11 cellular contexts compared by ENCODE assay signal in the genomic region with DNA sequence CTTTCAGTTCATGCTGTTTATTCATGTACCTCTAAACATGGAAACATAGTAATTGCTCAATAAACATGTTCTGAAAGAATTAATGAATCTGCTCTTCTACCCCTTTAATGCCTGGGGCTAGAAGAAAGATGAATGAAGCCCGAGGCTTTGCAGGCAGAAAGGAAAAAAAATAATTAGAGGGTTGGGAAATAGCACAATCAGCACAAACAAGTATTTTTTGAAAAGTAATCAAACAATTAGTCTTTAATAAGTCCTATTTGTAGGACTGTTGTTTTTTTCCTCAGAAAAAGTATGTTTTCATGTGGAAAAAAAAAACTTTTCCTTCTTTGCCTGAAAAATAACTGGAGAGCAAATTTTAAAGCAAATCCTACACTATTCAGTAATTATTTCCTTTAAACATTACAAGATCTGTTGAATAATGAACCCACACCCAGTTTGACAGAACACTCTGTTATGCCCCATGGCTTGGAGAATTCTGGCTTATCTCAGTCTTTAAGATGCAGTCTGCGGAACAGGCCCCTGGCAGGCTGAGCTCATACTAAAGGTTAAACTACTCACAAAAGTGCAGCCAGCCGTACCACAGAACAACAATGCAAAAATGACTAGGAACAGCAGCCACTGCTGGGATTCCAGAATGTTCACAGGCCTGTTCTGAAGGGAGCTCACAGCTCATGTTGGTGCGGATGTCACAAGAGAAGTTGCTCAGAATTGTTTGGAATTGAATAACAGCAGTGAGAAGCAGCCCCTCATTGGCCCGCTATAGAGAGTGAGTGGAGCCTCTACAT.
DNase-seq lines count a peak whose midpoint lies in the region; ATAC-seq and TF ChIP-seq lines count a peak whose summit lies in the region.
"Had no signal": no experiment of that assay in that cellular context is flagged by ENCODE, and none has a peak within 500 bp of the region (broad histone marks: within the 10 kb centered on the region; RNA-seq: fewer than 3 reads in every experiment).

No MANE protein-coding gene starts in this region.

- peak overlapping the region in 1 of 2 donors; percentile 54 for H3K27ac Mint-ChIP-seq in stimulated activated naive CD8-positive, alpha-beta T cell treated with anti-CD3 and anti-CD28 coated beads, Interleukin-15, amount 100 ng/mL, for 72 hours
- H3K27ac Mint-ChIP-seq: naive B cell had no signal

- no peaks in the 10 kb centered on the region for H4K20me1 ChIP-seq in smooth muscle cell (ENCODE audit: low read depth)

- no peaks in the 10 kb centered on the region for H3K79me2 ChIP-seq in smooth muscle cell (ENCODE audit: low read depth)

- H3K9ac ChIP-seq in smooth muscle cell (ENCODE audit: low read depth) = no peak overlapping the region

- TF ChIP-seq CTCF in esophagus squamous epithelium (IDR thresholded peaks at IDR 0.05) (no peak), smooth muscle cell (IDR thresholded peaks at IDR 0.05; ENCODE audit: borderline replicate concordance, insufficient read depth, poor library complexity, severe bottlenecking) (no peak)

- no peaks in the 10 kb centered on the region for H3K27me3 Mint-ChIP-seq in stimulated activated naive CD8-positive, alpha-beta T cell treated with anti-CD3 and anti-CD28 coated beads, Interleukin-15, amount 100 ng/mL, for 72 hours
- H3K27me3 Mint-ChIP-seq: naive B cell had no signal

- TF ChIP-seq POLR2A in esophagus squamous epithelium (IDR thresholded peaks at IDR 0.05) = no peak

- peak overlapping the region; percentile 55 for H2AFZ ChIP-seq in smooth muscle cell (ENCODE audit: low read depth)

- no peaks in the 10 kb centered on the region for H3K9me3 Mint-ChIP-seq in stimulated activated naive CD8-positive, alpha-beta T cell treated with anti-CD3 and anti-CD28 coated beads, Interleukin-15, amount 100 ng/mL, for 72 hours

- H3K27me3 ChIP-seq in esophagus squamous epithelium = no peaks in the 10 kb centered on the region
- H3K27me3 ChIP-seq in smooth muscle cell (ENCODE audit: low read depth) = no peaks in the 10 kb centered on the region
- H3K27me3 ChIP-seq: upper lobe of right lung had no signal

- H3K4me3 Mint-ChIP-seq in stimulated activated naive CD8-positive, alpha-beta T cell treated with anti-CD3 and anti-CD28 coated beads, Interleukin-15, amount 100 ng/mL, for 72 hours = no peak overlapping the region
- H3K4me3 Mint-ChIP-seq: naive B cell had no signal

- WGBS in esophagus squamous epithelium, 2 donors = 43 to 49% methylated on average over 4 to 5 of the region's 5 CpGs
- WGBS in smooth muscle cell (ENCODE audit: low lambda C conversion rate) = 69% methylated on average over 5 of the region's 5 CpGs

- intact Hi-C loops in esophagus squamous epithelium (cut with DNase I) = no loop called here

- DNase-seq in HK-2 (ENCODE audit: unreplicated experiment) (peak; percentile 19), esophagus squamous epithelium (lab: John Stamatoyannopoulos, UW) (no peak), left kidney (ENCODE audit: low read depth, low spot score) (peak; percentile 62), smooth muscle cell (lab: John Stamatoyannopoulos, UW; ENCODE audit: unreplicated experiment) (no peak), OCI-M2 (lab: John Stamatoyannopoulos, UW; ENCODE audit: unreplicated experiment) (no peak), COLO829 (ENCODE audit: low spot score) (no peak)
- DNase-seq in stimulated activated naive CD8-positive, alpha-beta T cell treated with anti-CD3 and anti-CD28 coated beads, Interleukin-15, amount 100 ng/mL, for 72 hours = no peak
- DNase-seq: activated naive CD4-positive, alpha-beta T cell; naive B cell; upper lobe of right lung had no signal

- no peaks in the 10 kb centered on the region for H3K36me3 ChIP-seq in esophagus squamous epithelium
- no peaks in the 10 kb centered on the region for H3K36me3 ChIP-seq in smooth muscle cell (ENCODE audit: low read depth)
- H3K36me3 ChIP-seq: upper lobe of right lung had no signal

- H3K4me1 Mint-ChIP-seq in stimulated activated naive CD8-positive, alpha-beta T cell treated with anti-CD3 and anti-CD28 coated beads, Interleukin-15, amount 100 ng/mL, for 72 hours = no peaks in the 10 kb centered on the region
- H3K4me1 Mint-ChIP-seq: naive B cell had no signal

- no peaks in the 10 kb centered on the region for H3K9me3 ChIP-seq in esophagus squamous epithelium
- H3K9me3 ChIP-seq in smooth muscle cell (replicated peaks; ENCODE audit: low read depth) = no peaks in the 10 kb centered on the region
- H3K9me3 ChIP-seq: upper lobe of right lung had no signal

- H3K4me3 ChIP-seq in esophagus squamous epithelium (no peak overlapping the region), smooth muscle cell (no peak overlapping the region)
- H3K4me3 ChIP-seq: upper lobe of right lung had no signal

- no peak for ATAC-seq in activated CD4-positive, CD25-positive, alpha-beta regulatory T cell treated with anti-CD3 and anti-CD28 coated beads, Interleukin-2, amount 50 U/mL, for 24 hours
- no peak for ATAC-seq in stimulated activated naive CD8-positive, alpha-beta T cell treated with anti-CD3 and anti-CD28 coated beads, Interleukin-15, amount 100 ng/mL, for 72 hours
- ATAC-seq: upper lobe of right lung had no signal

- no peaks in the 10 kb centered on the region for H3F3A ChIP-seq in smooth muscle cell (ENCODE audit: low read depth)

- H3K4me2 ChIP-seq in smooth muscle cell = no peak overlapping the region

- H3K4me1 ChIP-seq in esophagus squamous epithelium (peaks cover 0 to 27% (median 10%) of the 10 kb centered on the region in 3 donors), smooth muscle cell (ENCODE audit: low read depth) (no peaks in the 10 kb centered on the region)
- H3K4me1 ChIP-seq: upper lobe of right lung had no signal

- peak overlapping the region in 3 of 4 donors; percentile 28 to 65 (median 32) for H3K27ac ChIP-seq in esophagus squamous epithelium
- no peak overlapping the region for H3K27ac ChIP-seq in smooth muscle cell (ENCODE audit: low read depth)
- H3K27ac ChIP-seq: upper lobe of right lung had no signal

Comparison
In these comparisons a context has a peak if more than half of its experiments do, and no peak if none do; other contexts are left out.
1. DNase-seq: peak in HK-2 (single experiment) and left kidney (single experiment); none in esophagus squamous epithelium (single experiment), smooth muscle cell (single experiment), OCI-M2 (single experiment), COLO829 (single experiment) and stimulated activated naive CD8-positive, alpha-beta T cell treated with anti-CD3 and anti-CD28 coated beads, Interleukin-15, amount 100 ng/mL, for 72 hours (0 of 2).